28 cellular contexts compared by ENCODE assay signal in the genomic region with DNA sequence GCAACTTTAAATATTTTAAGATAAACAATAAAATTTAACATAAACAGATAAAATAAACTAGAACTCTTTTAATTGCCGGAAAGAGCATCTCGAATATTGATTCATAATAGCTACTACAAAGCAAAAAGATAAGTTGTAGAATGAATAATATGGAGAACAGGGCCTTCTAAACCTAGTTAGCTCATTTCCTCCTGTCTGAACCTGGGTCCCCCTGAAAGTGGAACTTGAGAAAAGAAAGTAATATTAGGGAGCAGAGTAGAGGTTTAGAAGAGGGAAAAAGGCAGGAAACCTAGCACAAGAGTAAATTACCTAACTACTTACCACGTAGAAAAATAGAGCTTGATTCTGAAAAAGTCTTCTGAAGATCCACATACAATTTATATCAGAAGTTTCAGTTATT.
"Had no signal": no experiment of that assay in that cellular context is flagged by ENCODE, and none has a peak within 500 bp of the region (broad histone marks: within the 10 kb centered on the region; RNA-seq: fewer than 3 reads in every experiment).

No MANE protein-coding gene starts in this region.

- H3K27ac ChIP-seq: neutrophil, pancreas, prostate gland, right lobe of liver, sigmoid colon, spleen, suprapubic skin, testis, tibial artery, transverse colon, upper lobe of right lung, uterus had no signal

- DNase-seq: naive thymus-derived CD8-positive, alpha-beta T cell; nephron progenitor cell; nucleus accumbens; pancreas; right cardiac atrium; right lobe of liver; sigmoid colon; small intestine; spleen; stimulated activated CD4-positive, alpha-beta T cell treated with anti-CD3 and anti-CD28 coated beads, Interleukin-12 subunit alpha, Interleukin-12 subunit beta, amount 100 ng/mL, for 4 hours; stimulated activated CD4-positive, alpha-beta T cell treated with anti-CD3 and anti-CD28 coated beads, Interleukin-1b, Interleukin-23, amount 100 ng/mL, for 48 hours; stimulated activated CD4-positive, alpha-beta T cell treated with anti-CD3 and anti-CD28 coated beads, Interleukin-4, amount 100 ng/mL, for 1 hour; stimulated activated CD4-positive, alpha-beta T cell treated with anti-CD3 and anti-CD28 coated beads, Interleukin-4, amount 100 ng/mL, for 4 hours; stimulated activated CD8-positive, alpha-beta memory T cell treated with anti-CD3 and anti-CD28 coated beads, Interleukin-4, amount 100 ng/mL, for 48 hours; stimulated activated naive CD4-positive, alpha-beta T cell; stimulated activated naive CD8-positive, alpha-beta T cell treated with anti-CD3 and anti-CD28 coated beads, Interleukin-15, amount 100 ng/mL, for 72 hours; stimulated activated naive CD8-positive, alpha-beta T cell treated with anti-CD3 and anti-CD28 coated beads, Interleukin-15, Interleukin-2, amounts not matched to agents 100 U/mL and 50 U/mL, for 24 hours; substantia nigra; testis; tibial artery; transverse colon; upper lobe of right lung; uterus had no signal

- H3K27me3 ChIP-seq: neutrophil, pancreas, right lobe of liver, sigmoid colon, spleen, suprapubic skin, testis, tibial artery, transverse colon, upper lobe of right lung, uterus had no signal

- H3K4me3 ChIP-seq: pancreas, prostate gland, right lobe of liver, sigmoid colon, spleen, suprapubic skin, testis, tibial artery, transverse colon, upper lobe of right lung, uterus had no signal

- H3K36me3 ChIP-seq: neutrophil, pancreas, prostate gland, right lobe of liver, sigmoid colon, spleen, suprapubic skin, tibial artery, transverse colon, upper lobe of right lung, uterus had no signal

- H3K9me3 ChIP-seq: neutrophil, pancreas, prostate gland, right lobe of liver, sigmoid colon, suprapubic skin, testis, tibial artery, transverse colon, upper lobe of right lung, uterus had no signal

- ATAC-seq: naive thymus-derived CD8-positive, alpha-beta T cell; natural killer cell treated with Interleukin-12 subunit alpha and Interleukin-12 subunit beta and Interleukin-15 and Interleukin-18, amount 100 ng/mL, for 72 hours; pancreas; right cardiac atrium; right lobe of liver; stimulated activated memory B cell treated with anti-CD40 and anti-IgM and Interleukin-4, amounts not matched to agents 10 μg/mL and 1 μg/mL and 100 μg/mL, for 72 hours; stimulated activated naive CD8-positive, alpha-beta T cell treated with anti-CD3 and anti-CD28 coated beads, Interleukin-15, amount 100 ng/mL, for 72 hours; stimulated activated naive CD8-positive, alpha-beta T cell treated with anti-CD3 and anti-CD28 coated beads, Interleukin-15, Interleukin-2, amounts not matched to agents 100 U/mL and 50 U/mL, for 24 hours; upper lobe of right lung had no signal

- H3K4me1 ChIP-seq: pancreas, prostate gland, right lobe of liver, sigmoid colon, spleen, suprapubic skin, testis, tibial artery, transverse colon, upper lobe of right lung, uterus had no signal
